Comparison of ENCODE assay signal across 22 cellular contexts in genomic region chr7:70890147-70890969, GRCh38.
"Had no signal": no experiment of that assay in that cellular context is flagged by ENCODE, and none has a peak within 500 bp of the region (broad histone marks: within the 10 kb centered on the region; RNA-seq: fewer than 3 reads in every experiment).

No MANE protein-coding gene starts in this region.

- H3K9me3 ChIP-seq: ovary, suprapubic skin, thyroid gland had no signal

- FAIRE-seq: urothelium cell line had no signal

- H3K4me2 ChIP-seq: neural progenitor cell, smooth muscle cell had no signal

- H3K4me1 ChIP-seq: suprapubic skin, thyroid gland had no signal

- ATAC-seq: left colon; left ventricle myocardium superior; natural killer cell treated with Interleukin-12 subunit alpha and Interleukin-12 subunit beta and Interleukin-15 and Interleukin-18, amount 100 ng/mL, for 72 hours; right cardiac atrium; stimulated activated effector memory CD8-positive, alpha-beta T cell treated with anti-CD3 and anti-CD28 coated beads, Interleukin-12 subunit alpha, Interleukin-12 subunit beta, amount 100 ng/mL, for 72 hours; stimulated activated naive CD8-positive, alpha-beta T cell treated with anti-CD3 and anti-CD28 coated beads, Interleukin-15, Interleukin-2, amounts not matched to agents 100 U/mL and 50 U/mL, for 24 hours had no signal

- H2AFZ ChIP-seq: neural progenitor cell had no signal

- DNase-seq: cortex of kidney; effector memory CD4-positive, alpha-beta T cell; left colon; left ventricle myocardium superior; mesenchymal stem cell; midbrain; nucleus accumbens; ovary; right cardiac atrium; stimulated activated CD4-positive, alpha-beta T cell treated with anti-CD3 and anti-CD28 coated beads, Interleukin-2, amount 100 ng/mL, for 48 hours; stimulated activated CD8-positive, alpha-beta memory T cell treated with anti-CD3 and anti-CD28 coated beads, Interleukin-4, amount 100 ng/mL, for 48 hours; stimulated activated naive CD8-positive, alpha-beta T cell treated with anti-CD3 and anti-CD28 coated beads, Interleukin-15, Interleukin-2, amounts not matched to agents 100 U/mL and 50 U/mL, for 24 hours; thyroid gland had no signal

- H3K9ac ChIP-seq: neural progenitor cell had no signal

- H3K36me3 ChIP-seq: esophagus muscularis mucosa, neural progenitor cell, ovary, suprapubic skin, thyroid gland had no signal

- H3K27ac ChIP-seq: epithelial cell of prostate, esophagus muscularis mucosa, neural progenitor cell, ovary, suprapubic skin, thyroid gland had no signal

- H3K27me3 ChIP-seq: esophagus muscularis mucosa, neural progenitor cell, ovary, suprapubic skin, thyroid gland had no signal

- H3K4me3 ChIP-seq: esophagus muscularis mucosa, lung, neural progenitor cell, ovary, smooth muscle cell, suprapubic skin, thyroid gland had no signal
